In genomic region chr14:74507085-74507484, GRCh38 we compare ENCODE assay signal across 18 cellular contexts.
"Had no signal": no experiment of that assay in that cellular context is flagged by ENCODE, and none has a peak within 500 bp of the region (broad histone marks: within the 10 kb centered on the region; RNA-seq: fewer than 3 reads in every experiment).

No MANE protein-coding gene starts in this region.

- H3K27me3 Mint-ChIP-seq: activated CD4-positive, alpha-beta T cell treated with anti-CD3 and anti-CD28 coated beads for 36 hours had no signal

- H3K4me3 Mint-ChIP-seq: activated CD4-positive, alpha-beta memory T cell treated with anti-CD3 and anti-CD28 coated beads, Interleukin-2, amount 10 ng/mL, durations not matched to agents 7 days and 5 days; activated CD4-positive, alpha-beta T cell treated with anti-CD3 and anti-CD28 coated beads for 36 hours; activated naive CD8-positive, alpha-beta T cell treated with anti-CD3 and anti-CD28 coated beads, Interleukin-2, amount 50 U/mL, for 24 hours; naive thymus-derived CD8-positive, alpha-beta T cell; stimulated activated naive CD8-positive, alpha-beta T cell treated with anti-CD3 and anti-CD28 coated beads, Interleukin-15, amount 100 ng/mL, for 72 hours; T-helper 2 cell treated with Interferon-gamma antibody and Interleukin-4, amounts not matched to agents 5 μg/mL and 100 μg/mL, for 36 hours had no signal

- H3K27ac ChIP-seq: esophagus muscularis mucosa, psoas muscle had no signal

- H3K27ac Mint-ChIP-seq: activated CD4-positive, alpha-beta memory T cell treated with anti-CD3 and anti-CD28 coated beads, Interleukin-2, amount 10 ng/mL, durations not matched to agents 7 days and 5 days; activated CD4-positive, alpha-beta T cell treated with anti-CD3 and anti-CD28 coated beads for 36 hours; activated naive CD8-positive, alpha-beta T cell treated with anti-CD3 and anti-CD28 coated beads, Interleukin-2, amount 50 U/mL, for 24 hours; T-helper 2 cell treated with Interferon-gamma antibody and Interleukin-4, amounts not matched to agents 5 μg/mL and 100 μg/mL, for 36 hours had no signal

- H3K9me3 Mint-ChIP-seq: activated CD4-positive, alpha-beta memory T cell treated with anti-CD3 and anti-CD28 coated beads, Interleukin-2, amount 10 ng/mL, durations not matched to agents 7 days and 5 days; activated naive CD8-positive, alpha-beta T cell treated with anti-CD3 and anti-CD28 coated beads, Interleukin-2, amount 50 U/mL, for 24 hours; stimulated activated naive CD8-positive, alpha-beta T cell treated with anti-CD3 and anti-CD28 coated beads, Interleukin-15, amount 100 ng/mL, for 72 hours; T-helper 2 cell treated with Interferon-gamma antibody and Interleukin-4, amounts not matched to agents 5 μg/mL and 100 μg/mL, for 36 hours had no signal

- H3K4me1 ChIP-seq: psoas muscle had no signal

- H3K4me3 ChIP-seq: ascending aorta, esophagus muscularis mucosa, mucosa of descending colon, psoas muscle, thoracic aorta had no signal

- DNase-seq: activated CD4-positive, alpha-beta memory T cell treated with anti-CD3 and anti-CD28 coated beads, Interleukin-2, amount 10 ng/mL, durations not matched to agents 7 days and 5 days; activated CD4-positive, alpha-beta T cell treated with anti-CD3 and anti-CD28 coated beads for 36 hours; activated naive CD8-positive, alpha-beta T cell treated with anti-CD3 and anti-CD28 coated beads, Interleukin-2, amount 50 U/mL, for 24 hours; activated T-cell treated with anti-CD3 and anti-CD28 coated beads, Interleukin-2, amount 50 U/mL, for 48 hours; left colon; mammary epithelial cell; naive thymus-derived CD8-positive, alpha-beta T cell; nucleus accumbens; psoas muscle; stimulated activated CD4-positive, alpha-beta T cell treated with anti-CD3 and anti-CD28 coated beads, Interleukin-4, amount 100 ng/mL, for 1 hour; stimulated activated CD8-positive, alpha-beta memory T cell treated with anti-CD3 and anti-CD28 coated beads, Interleukin-4, amount 100 ng/mL, for 48 hours; stimulated activated naive CD8-positive, alpha-beta T cell treated with anti-CD3 and anti-CD28 coated beads, Interleukin-15, amount 100 ng/mL, for 72 hours; SW 1271 had no signal

- H3K4me1 Mint-ChIP-seq: activated CD4-positive, alpha-beta memory T cell treated with anti-CD3 and anti-CD28 coated beads, Interleukin-2, amount 10 ng/mL, durations not matched to agents 7 days and 5 days; activated CD4-positive, alpha-beta T cell treated with anti-CD3 and anti-CD28 coated beads for 36 hours; activated naive CD8-positive, alpha-beta T cell treated with anti-CD3 and anti-CD28 coated beads, Interleukin-2, amount 50 U/mL, for 24 hours had no signal

- H3K27me3 ChIP-seq: ascending aorta, esophagus muscularis mucosa had no signal

- ATAC-seq: activated naive CD8-positive, alpha-beta T cell treated with anti-CD3 and anti-CD28 coated beads, Interleukin-2, amount 50 U/mL, for 24 hours; left colon; mucosa of descending colon; naive thymus-derived CD8-positive, alpha-beta T cell; psoas muscle; stimulated activated naive CD8-positive, alpha-beta T cell treated with anti-CD3 and anti-CD28 coated beads, Interleukin-15, amount 100 ng/mL, for 72 hours had no signal

- H3K9me3 ChIP-seq: ascending aorta, esophagus muscularis mucosa, mucosa of descending colon, psoas muscle, thoracic aorta had no signal
